Comparison of ENCODE assay signal across 8 cellular contexts in genomic region chr7:129781128-129781855, GRCh38.
A peak's percentile ranks its signal among the peaks of the same experiment; 100 is the strongest.
DNase-seq lines count a peak whose midpoint lies in the region; ATAC-seq and TF ChIP-seq lines count a peak whose summit lies in the region.

No MANE protein-coding gene starts in this region.

- no peak for ATAC-seq in HG03521 (IDR thresholded peaks at IDR 0.05; ENCODE audit: unreplicated experiment)
- ATAC-seq in GM18858 (IDR thresholded peaks at IDR 0.05; ENCODE audit: unreplicated experiment) = no peak
- no peak for ATAC-seq in aorta (ENCODE audit: low FRiP score)

- no peak overlapping the region for H2AFZ ChIP-seq in neural progenitor cell (replicated peaks)

- WGBS in aorta, 2 donors = 3% methylated on average over 37 to 40 of the region's 40 CpGs

- peaks cover 100% of the 10 kb centered on the region for H3K27me3 ChIP-seq in neural progenitor cell
- no peaks in the 10 kb centered on the region for H3K27me3 ChIP-seq in aorta (ENCODE audit: control insufficient read depth in 1 of 2, insufficient read depth in 2 of 2, low read length in 1 of 2)

- H3K27me3 Mint-ChIP-seq in activated naive CD4-positive, alpha-beta T cell treated with anti-CD3 and anti-CD28 coated beads, Interleukin-2, amount 50 U/mL, for 24 hours = peaks cover 46% of the 10 kb centered on the region
- H3K27me3 Mint-ChIP-seq in neural progenitor cell (ENCODE audit: insufficient read depth, low read depth) = peaks cover 79% of the 10 kb centered on the region

- peak overlapping the region; percentile 87 for H3K4me3 Mint-ChIP-seq in activated naive CD4-positive, alpha-beta T cell treated with anti-CD3 and anti-CD28 coated beads, Interleukin-2, amount 50 U/mL, for 24 hours
- H3K4me3 Mint-ChIP-seq in neural progenitor cell = peak overlapping the region; percentile 77

- no peak overlapping the region for H3K9ac ChIP-seq in neural progenitor cell

- no peaks in the 10 kb centered on the region for H3K36me3 Mint-ChIP-seq in activated naive CD4-positive, alpha-beta T cell treated with anti-CD3 and anti-CD28 coated beads, Interleukin-2, amount 50 U/mL, for 24 hours
- no peaks in the 10 kb centered on the region for H3K36me3 Mint-ChIP-seq in neural progenitor cell

- DNase-seq in DMS79 treated with DMSO at 0.1 percent for 48 hours (lab: John Stamatoyannopoulos, UW) (peak; percentile 45), NCI-H1092 (lab: John Stamatoyannopoulos, UW) (peak; percentile 20), neural progenitor cell (ENCODE audit: low spot score) (no peak), aorta (no peak), SK-N-DZ (ENCODE audit: low spot score) (no peak)

- TF ChIP-seq CTCF in neural progenitor cell (IDR thresholded peaks at IDR 0.05) = no peak

- peak overlapping the region; percentile 62 for H3K4me2 ChIP-seq in neural progenitor cell

- H3K27ac ChIP-seq in neural progenitor cell = no peak overlapping the region
- no peak overlapping the region for H3K27ac ChIP-seq in aorta (ENCODE audit: low read depth in 1 of 2, low read length in 2 of 2)

- H3K4me3 ChIP-seq in neural progenitor cell (peak overlapping the region; percentile 41), aorta (ENCODE audit: low read length in 2 of 2) (no peak overlapping the region)

- intact Hi-C loops in aorta (cut with DNase I) = no loop called here

- H3K4me1 ChIP-seq in neural progenitor cell = peaks cover 45% of the 10 kb centered on the region
- H3K4me1 ChIP-seq in aorta (ENCODE audit: control insufficient read depth in 1 of 2, insufficient read depth in 2 of 2, low read length in 2 of 2) = no peaks in the 10 kb centered on the region

- H3K27ac Mint-ChIP-seq in activated naive CD4-positive, alpha-beta T cell treated with anti-CD3 and anti-CD28 coated beads, Interleukin-2, amount 50 U/mL, for 24 hours = peak overlapping the region; percentile 74
- no peak overlapping the region for H3K27ac Mint-ChIP-seq in neural progenitor cell

- H3K36me3 ChIP-seq in neural progenitor cell (no peaks in the 10 kb centered on the region), aorta (ENCODE audit: control insufficient read depth in 1 of 2, insufficient read depth in 2 of 2, low read length in 1 of 2) (no peaks in the 10 kb centered on the region)

- peaks cover 40% of the 10 kb centered on the region for H3F3A ChIP-seq in neural progenitor cell (ENCODE audit: low read depth)

- H3K79me2 ChIP-seq in neural progenitor cell (ENCODE audit: low read depth) = no peaks in the 10 kb centered on the region

- H3K4me1 Mint-ChIP-seq in activated naive CD4-positive, alpha-beta T cell treated with anti-CD3 and anti-CD28 coated beads, Interleukin-2, amount 50 U/mL, for 24 hours = peaks cover 41% of the 10 kb centered on the region
- H3K4me1 Mint-ChIP-seq in neural progenitor cell = peaks cover 32% of the 10 kb centered on the region

- no peaks in the 10 kb centered on the region for H3K9me3 ChIP-seq in neural progenitor cell (ENCODE audit: low read depth)
- H3K9me3 ChIP-seq in aorta (ENCODE audit: control insufficient read depth, low read length) = no peaks in the 10 kb centered on the region

- H4K20me1 ChIP-seq in neural progenitor cell (ENCODE audit: low read depth) = peaks cover 94% of the 10 kb centered on the region

- H3K9me3 Mint-ChIP-seq in activated naive CD4-positive, alpha-beta T cell treated with anti-CD3 and anti-CD28 coated beads, Interleukin-2, amount 50 U/mL, for 24 hours = no peaks in the 10 kb centered on the region
- H3K9me3 Mint-ChIP-seq in neural progenitor cell = no peaks in the 10 kb centered on the region

Comparison
In these comparisons a context has a peak if more than half of its experiments do, and no peak if none do; other contexts are left out.
1. DNase-seq: peak in DMS79 treated with DMSO at 0.1 percent for 48 hours (single experiment) and NCI-H1092 (single experiment); none in neural progenitor cell (single experiment), aorta (0 of 2) and SK-N-DZ (single experiment).